In the genomic region with DNA sequence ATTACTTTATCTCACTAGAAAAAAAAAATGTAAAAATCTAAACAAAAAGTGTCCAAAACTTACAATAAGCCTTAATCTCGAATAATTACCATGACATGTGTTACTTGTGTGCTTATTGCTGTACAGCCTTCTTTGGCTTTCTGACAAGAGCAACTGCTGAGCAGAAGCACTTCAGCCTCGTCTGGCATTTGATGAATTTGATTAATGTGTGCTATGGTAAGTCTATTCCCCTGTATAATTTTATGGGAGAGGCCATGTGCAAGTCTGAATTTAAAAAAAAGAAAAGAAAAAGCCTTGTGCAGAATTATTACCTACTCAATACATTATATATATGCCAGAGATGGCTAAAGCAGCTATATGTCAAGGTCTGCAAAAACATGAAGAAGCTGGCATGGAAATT, we compare ENCODE assay signal across 21 cellular contexts.
DNase-seq lines count a peak whose midpoint lies in the region; ATAC-seq lines count a peak whose summit lies in the region.
"Had no signal": no experiment of that assay in that cellular context is flagged by ENCODE, and none has a peak within 500 bp of the region (broad histone marks: within the 10 kb centered on the region; RNA-seq: fewer than 3 reads in every experiment).

No MANE protein-coding gene starts in this region.

- no peaks in the 10 kb centered on the region for H3K9me3 Mint-ChIP-seq in activated CD8-positive, alpha-beta memory T cell treated with anti-CD3 and anti-CD28 coated beads, Interleukin-2, amount 10 ng/mL, durations not matched to agents 7 days and 5 days (ENCODE audit: low read depth)
- H3K9me3 Mint-ChIP-seq: activated T-helper 2 cell treated with anti-CD3 and anti-CD28 coated beads, Interferon-gamma antibody, Interleukin-2, Interleukin-4, amounts not matched to agents 10 μg/mL and 5 μg/mL and 100 μg/mL, durations not matched to agents 14 hours and 24 hours and 36 hours had no signal

- H3K36me3 ChIP-seq in HAP-1 (replicated peaks), result no peaks in the 10 kb centered on the region
- H3K36me3 ChIP-seq: adrenal gland, breast epithelium, left ventricle myocardium inferior had no signal

- no peaks in the 10 kb centered on the region for H3K4me1 ChIP-seq in HAP-1
- H3K4me1 ChIP-seq: breast epithelium had no signal

- H3K4me1 Mint-ChIP-seq in activated CD8-positive, alpha-beta memory T cell treated with anti-CD3 and anti-CD28 coated beads, Interleukin-2, amount 10 ng/mL, durations not matched to agents 7 days and 5 days, result peaks cover 28% of the 10 kb centered on the region

- peak overlapping the region; percentile 87 for H3K27ac Mint-ChIP-seq in activated CD8-positive, alpha-beta memory T cell treated with anti-CD3 and anti-CD28 coated beads, Interleukin-2, amount 10 ng/mL, durations not matched to agents 7 days and 5 days
- H3K27ac Mint-ChIP-seq: activated T-helper 2 cell treated with anti-CD3 and anti-CD28 coated beads, Interferon-gamma antibody, Interleukin-2, Interleukin-4, amounts not matched to agents 10 μg/mL and 5 μg/mL and 100 μg/mL, durations not matched to agents 14 hours and 24 hours and 36 hours had no signal

- DNase-seq in activated CD8-positive, alpha-beta memory T cell treated with anti-CD3 and anti-CD28 coated beads, Interleukin-2, amount 10 ng/mL, durations not matched to agents 7 days and 5 days, result no peak
- DNase-seq in activated CD8-positive, alpha-beta memory T cell treated with anti-CD3 and anti-CD28 coated beads, Interleukin-2, amount 50 U/mL, for 48 hours, result no peak
- DNase-seq in EH (ENCODE audit: low read depth) (peak; percentile 69), NCI-H524 treated with DMSO at 0.1 percent for 48 hours (lab: John Stamatoyannopoulos, UW) (peak; percentile 54), left kidney (ENCODE audit: low read depth, low spot score) (peak; percentile 21), HAP-1 (ENCODE audit: low spot score in 2 of 2) (no peak), T-helper 9 cell (no peak)
- DNase-seq: adrenal gland; DMS79 treated with DMSO at 0.1 percent for 48 hours; KBM-7; left ventricle myocardium inferior; mucosa of descending colon; NCI-H187 treated with DMSO at 0.1 percent for 48 hours; NCI-H526; psoas muscle; stimulated activated CD4-positive, alpha-beta T cell treated with anti-CD3 and anti-CD28 coated beads, Interleukin-2, amount 100 ng/mL, for 24 hours; trophoblast cell had no signal

- CTCF ChIA-PET in activated CD8-positive, alpha-beta memory T cell treated with anti-CD3 and anti-CD28 coated beads, Interleukin-2, amount 10 ng/mL, durations not matched to agents 7 days and 5 days (lab: Charles Lee), result interaction anchor here (1.4 kb wide), 1 partner anchor 20 kb away, joined by 3 read pairs; no protein-coding TSS in a partner anchor

- H3K9me3 ChIP-seq in HAP-1, result no peaks in the 10 kb centered on the region
- H3K9me3 ChIP-seq: adrenal gland, breast epithelium, left ventricle myocardium inferior, mucosa of descending colon, psoas muscle had no signal

- H3K4me3 Mint-ChIP-seq in activated CD8-positive, alpha-beta memory T cell treated with anti-CD3 and anti-CD28 coated beads, Interleukin-2, amount 10 ng/mL, durations not matched to agents 7 days and 5 days, result peak overlapping the region; percentile 74

- H3K27me3 Mint-ChIP-seq in activated CD8-positive, alpha-beta memory T cell treated with anti-CD3 and anti-CD28 coated beads, Interleukin-2, amount 10 ng/mL, durations not matched to agents 7 days and 5 days, result no peaks in the 10 kb centered on the region

- in situ Hi-C loops in HAP-1 (cut with MboI; ENCODE audit: low sequenced_read_pairs), result no loop called here

- no peaks in the 10 kb centered on the region for H3K27me3 ChIP-seq in HAP-1 (ENCODE audit: low read depth)
- H3K27me3 ChIP-seq: adrenal gland, breast epithelium had no signal

- no peak overlapping the region for H3K4me3 ChIP-seq in HAP-1
- H3K4me3 ChIP-seq: adrenal gland, breast epithelium, left ventricle myocardium inferior, mucosa of descending colon, psoas muscle, skin epidermis had no signal

- peak; percentile 24 for ATAC-seq in activated CD8-positive, alpha-beta memory T cell treated with anti-CD3 and anti-CD28 coated beads, Interleukin-2, amount 10 ng/mL, durations not matched to agents 7 days and 5 days
- ATAC-seq in HG02798 (IDR thresholded peaks at IDR 0.05; ENCODE audit: poor library complexity, unreplicated experiment), result no peak
- ATAC-seq: mucosa of descending colon, psoas muscle had no signal

- H3K36me3 Mint-ChIP-seq in activated CD8-positive, alpha-beta memory T cell treated with anti-CD3 and anti-CD28 coated beads, Interleukin-2, amount 10 ng/mL, durations not matched to agents 7 days and 5 days, result peaks cover 19% of the 10 kb centered on the region

Comparison
In these comparisons a context has a peak if more than half of its experiments do, and no peak if none do; other contexts are left out.
1. DNase-seq: peak in EH (single experiment), NCI-H524 treated with DMSO at 0.1 percent for 48 hours (single experiment) and left kidney (single experiment); none in activated CD8-positive, alpha-beta memory T cell treated with anti-CD3 and anti-CD28 coated beads, Interleukin-2, amount 10 ng/mL, durations not matched to agents 7 days and 5 days (single experiment), activated CD8-positive, alpha-beta memory T cell treated with anti-CD3 and anti-CD28 coated beads, Interleukin-2, amount 50 U/mL, for 48 hours (single experiment), HAP-1 (0 of 2) and T-helper 9 cell (single experiment).